Comparison of ENCODE assay signal across 8 cellular contexts in genomic region chr10:73879296-73880173, GRCh38. TPM values are rescaled to one million over a fixed set of nuclear protein-coding genes. Genes with fewer than 3 reads are reported as not detected.
DNase-seq lines count a peak whose midpoint lies in the region; ATAC-seq, FAIRE-seq and TF ChIP-seq lines count a peak whose summit lies in the region.

No MANE protein-coding gene starts in this region.

- H3K9me2 ChIP-seq in Loucy (replicated peaks; ENCODE audit: low read depth, low read length): no peaks in the 10 kb centered on the region

- H3K36me3 ChIP-seq in Loucy (ENCODE audit: insufficient read depth, low read length): no peaks in the 10 kb centered on the region

- peak overlapping the region; percentile 23 for H3K4me3 ChIP-seq in Loucy (ENCODE audit: low read length, poor library complexity, severe bottlenecking)

- FAIRE-seq in urothelium cell line (lab: Jason Lieb, UNC): no peak

- H3K4me2 ChIP-seq in Loucy (ENCODE audit: low read depth, low read length, poor library complexity, severe bottlenecking): peak overlapping the region; percentile 56

- DNase-seq in GF-D8 (lab: John Stamatoyannopoulos, UW) (peak; percentile 72), GOT3 (lab: John Stamatoyannopoulos, UW) (peak; percentile 32), SKM-1 treated with dmso at 0.1 percent for 144 hours (lab: John Stamatoyannopoulos, UW; ENCODE audit: unreplicated experiment) (peak; percentile 86), Right ventricle myocardium superior (peak; percentile 92), pulmonary artery endothelial cell (ENCODE audit: low read depth, low spot score) (peak; percentile 57), urothelium cell line (ENCODE audit: low spot score) (peak; percentile 58)
- DNase-seq in activated naive CD4-positive, alpha-beta T cell treated with anti-CD3 and anti-CD28 coated beads, Interleukin-2, amount 50 U/mL, for 16 hours: peak; percentile 94

- peaks cover 4% of the 10 kb centered on the region; the same call in 1 of the 2 replicates for H3K79me2 ChIP-seq in Loucy (ENCODE audit: insufficient read depth, low read length)

- intact Hi-C loops in Right ventricle myocardium superior (cut with DNase I): loop anchor here (1.0 kb wide), 1 partner anchor 30 kb away; no protein-coding TSS in a partner anchor

- no peaks in the 10 kb centered on the region for H4K20me1 ChIP-seq in Loucy (ENCODE audit: insufficient read depth, low read length, poor library complexity, severe bottlenecking)

- no peaks in the 10 kb centered on the region for H3K9me3 ChIP-seq in Loucy (ENCODE audit: insufficient read depth, low read depth, low read length)

- H3K9ac ChIP-seq in Loucy (ENCODE audit: low read depth, low read length, poor library complexity, severe bottlenecking): peak overlapping the region; percentile 24

- peaks cover 12% of the 10 kb centered on the region for H3K4me1 ChIP-seq in Loucy (ENCODE audit: insufficient read depth, low read length, poor library complexity, severe bottlenecking)

- H3K27me3 ChIP-seq in Loucy (ENCODE audit: insufficient read depth, low read length, poor library complexity, severe bottlenecking): no peaks in the 10 kb centered on the region

- peak; percentile 98 for TF ChIP-seq CTCF in Loucy (conservative IDR thresholded peaks at IDR 0.05; ENCODE audit: low read length)

- peak overlapping the region; percentile 85 for H2AFZ ChIP-seq in Loucy (ENCODE audit: low read length)

- H3F3A ChIP-seq in Loucy (ENCODE audit: low read depth): no peaks in the 10 kb centered on the region

- peak; percentile 94 for ATAC-seq in Right ventricle myocardium superior (ENCODE audit: poor library complexity)

RNA-seq across cellular contexts. Expression of gene CAMK2G, which starts 5.2 kb away (rescaled TPM):
- 11.2 TPM for total RNA-seq in Right ventricle myocardium superior
- total RNA-seq in pulmonary artery endothelial cell: 31.1 and 31.2 TPM in 2 replicates

RNA-seq across cellular contexts. Expression of gene PLAU, which starts 31.4 kb away (rescaled TPM):
- 7.5 TPM for total RNA-seq in Right ventricle myocardium superior
- 25.9 and 29.0 TPM in 2 replicates for total RNA-seq in pulmonary artery endothelial cell

Comparison
In these comparisons a context has a peak if more than half of its experiments do, and no peak if none do; other contexts are left out.
1. Peak in every context shown above with its lines: DNase-seq, ATAC-seq and H3K4me3 ChIP-seq.
2. DNase-seq: peak in every context shown above with its lines; median percentile 94 in activated naive CD4-positive, alpha-beta T cell treated with anti-CD3 and anti-CD28 coated beads, Interleukin-2, amount 50 U/mL, for 16 hours; 92 in Right ventricle myocardium superior; 86 in SKM-1 treated with dmso at 0.1 percent for 144 hours; 72 in GF-D8; 58 in urothelium cell line; 57 in pulmonary artery endothelial cell; 32 in GOT3.